Comparison of ENCODE assay signal across 9 cellular contexts in genomic region chr17:79915850-79916430, GRCh38.
DNase-seq lines count a peak whose midpoint lies in the region; ATAC-seq and FAIRE-seq lines count a peak whose summit lies in the region.
"Had no signal": no experiment of that assay in that cellular context is flagged by ENCODE, and none has a peak within 500 bp of the region (broad histone marks: within the 10 kb centered on the region; RNA-seq: fewer than 3 reads in every experiment).

No MANE protein-coding gene starts in this region.

- H3K27ac ChIP-seq in right cardiac atrium (ENCODE audit: low read length) = no peak overlapping the region
- H3K27ac ChIP-seq: ovary had no signal

- DNase-seq in A172 (ENCODE audit: low spot score) (peak; percentile 81), RPMI7951 (ENCODE audit: low read depth) (peak; percentile 56), right cardiac atrium (peak in 2 of 3 donors; percentile 69 to 72), urothelium cell line (ENCODE audit: low spot score) (peak; percentile 81), SK-N-DZ (ENCODE audit: low spot score) (no peak), SHP77 treated with DMSO at 0.1 percent for 48 hours (lab: John Stamatoyannopoulos, UW) (no peak), NCI-H187 treated with DMSO at 0.1 percent for 48 hours (lab: John Stamatoyannopoulos, UW) (no peak)

- no peak overlapping the region for H3K4me3 ChIP-seq in right cardiac atrium (ENCODE audit: low read length)
- H3K4me3 ChIP-seq: ovary had no signal

- ATAC-seq in right cardiac atrium = peak; percentile 13 to 21

- FAIRE-seq in G401.6 (lab: Jason Lieb, UNC) (peak; percentile 52), urothelium cell line (lab: Jason Lieb, UNC) (no peak)

- H3K9me3 ChIP-seq in right cardiac atrium (ENCODE audit: control insufficient read depth, low read length) = no peaks in the 10 kb centered on the region
- H3K9me3 ChIP-seq: ovary had no signal

- H3K27me3 ChIP-seq in right cardiac atrium (ENCODE audit: control insufficient read depth, insufficient read depth) = no peaks in the 10 kb centered on the region
- H3K27me3 ChIP-seq: ovary had no signal

- intact Hi-C loops in right cardiac atrium (cut with DNase I) = loop anchor here in 3 of 4 donors (5.0 to 10.0 kb wide), 3 partner anchors 59 to 131 kb away; partner anchors contain the start of gene CBX8 (in 1 of the 3)

- WGBS in right cardiac atrium = 39% methylated on average over 23 of the region's 23 CpGs

- no peaks in the 10 kb centered on the region for H3K4me1 ChIP-seq in right cardiac atrium (ENCODE audit: control insufficient read depth, insufficient read depth, low read length)

Comparison
In these comparisons a context has a peak if more than half of its experiments do, and no peak if none do; other contexts are left out.
1. DNase-seq: peak in A172 (single experiment), RPMI7951 (single experiment), right cardiac atrium (2 of 3) and urothelium cell line (single experiment); none in SK-N-DZ (single experiment), SHP77 treated with DMSO at 0.1 percent for 48 hours (single experiment) and NCI-H187 treated with DMSO at 0.1 percent for 48 hours (single experiment).